In genomic region chr2:157192445-157193423, GRCh38 we compare ENCODE assay signal across 11 cellular contexts.
DNase-seq lines count a peak whose midpoint lies in the region; ATAC-seq and TF ChIP-seq lines count a peak whose summit lies in the region.
"Had no signal": no experiment of that assay in that cellular context is flagged by ENCODE, and none has a peak within 500 bp of the region (broad histone marks: within the 10 kb centered on the region; RNA-seq: fewer than 3 reads in every experiment).

No MANE protein-coding gene starts in this region.

- intact Hi-C loops in CD4-positive, alpha-beta T cell (cut with DNase I, micrococcal nuclease) = loop anchor here in 1 of 2 experiments (5.0 kb wide), 1 partner anchor 1815 kb away; no protein-coding TSS in a partner anchor

- H3K4me1 Mint-ChIP-seq in CD4-positive, alpha-beta T cell (ENCODE audit: low read depth) = no peaks in the 10 kb centered on the region

- H3K36me3 Mint-ChIP-seq in CD4-positive, alpha-beta T cell (ENCODE audit: low read depth) = no peaks in the 10 kb centered on the region

- H3K9me3 ChIP-seq in CD4-positive, alpha-beta T cell (ENCODE audit: control insufficient read depth, low read length) = no peaks in the 10 kb centered on the region

- no peaks in the 10 kb centered on the region for H3K9me3 Mint-ChIP-seq in CD4-positive, alpha-beta T cell
- H3K9me3 Mint-ChIP-seq: activated T-cell treated with anti-CD3 and anti-CD28 coated beads, Interleukin-2, amount 50 U/mL, for 72 hours had no signal

- POLR2A ChIA-PET in CD4-positive, alpha-beta T cell (lab: Charles Lee) = no interaction called here

- no peaks in the 10 kb centered on the region for H3K27me3 ChIP-seq in CD4-positive, alpha-beta T cell (ENCODE audit: control insufficient read depth, insufficient read depth, low read length)

- DNase-seq in choroid plexus epithelial cell (ENCODE audit: low read depth) (peak; percentile 23), SHP77 (lab: John Stamatoyannopoulos, UW) (no peak), hippocampal formation (lab: John Stamatoyannopoulos, UW) (no peak)
- no peak for DNase-seq in CD4-positive, alpha-beta T cell
- DNase-seq in activated CD4-positive, alpha-beta T cell treated with anti-CD3 and anti-CD28 coated beads for 1 hour = no peak
- DNase-seq: activated T-cell treated with anti-CD3 and anti-CD28 coated beads, Interleukin-2, amount 50 U/mL, for 72 hours; left ventricle myocardium superior had no signal

- H3K4me3 Mint-ChIP-seq in CD4-positive, alpha-beta T cell = no peak overlapping the region
- H3K4me3 Mint-ChIP-seq: activated T-cell treated with anti-CD3 and anti-CD28 coated beads, Interleukin-2, amount 50 U/mL, for 72 hours had no signal

- ATAC-seq in GM18868 (IDR thresholded peaks at IDR 0.05; ENCODE audit: unreplicated experiment) (peak; percentile 44), GM21619 (IDR thresholded peaks at IDR 0.05; ENCODE audit: unreplicated experiment) (peak; percentile 79), HG03135 (IDR thresholded peaks at IDR 0.05; ENCODE audit: unreplicated experiment) (peak; percentile 87)
- ATAC-seq in CD4-positive, alpha-beta T cell (ENCODE audit: poor library complexity) = no peak
- ATAC-seq: activated T-cell treated with anti-CD3 and anti-CD28 coated beads, Interleukin-2, amount 50 U/mL, for 72 hours; left ventricle myocardium superior had no signal

- H3K4me3 ChIP-seq in choroid plexus epithelial cell (ENCODE audit: low read depth, low read length) = no peak overlapping the region

- CTCF ChIA-PET in CD4-positive, alpha-beta T cell (lab: Charles Lee) = no interaction called here

- no peak overlapping the region for H3K27ac Mint-ChIP-seq in CD4-positive, alpha-beta T cell
- H3K27ac Mint-ChIP-seq: activated T-cell treated with anti-CD3 and anti-CD28 coated beads, Interleukin-2, amount 50 U/mL, for 72 hours; progenitor cell of endocrine pancreas had no signal

- no peaks in the 10 kb centered on the region for H3K27me3 Mint-ChIP-seq in CD4-positive, alpha-beta T cell
- H3K27me3 Mint-ChIP-seq: progenitor cell of endocrine pancreas had no signal

- TF ChIP-seq CTCF in choroid plexus epithelial cell (conservative IDR thresholded peaks at IDR 0.05; ENCODE audit: low read depth, low read length) = no peak
- TF ChIP-seq CTCF in CD4-positive, alpha-beta T cell (IDR thresholded peaks at IDR 0.05) = no peak

- no peak overlapping the region for H3K27ac ChIP-seq in CD4-positive, alpha-beta T cell (ENCODE audit: low read depth, low read length)
